8 cellular contexts compared by ENCODE assay signal in the genomic region with DNA sequence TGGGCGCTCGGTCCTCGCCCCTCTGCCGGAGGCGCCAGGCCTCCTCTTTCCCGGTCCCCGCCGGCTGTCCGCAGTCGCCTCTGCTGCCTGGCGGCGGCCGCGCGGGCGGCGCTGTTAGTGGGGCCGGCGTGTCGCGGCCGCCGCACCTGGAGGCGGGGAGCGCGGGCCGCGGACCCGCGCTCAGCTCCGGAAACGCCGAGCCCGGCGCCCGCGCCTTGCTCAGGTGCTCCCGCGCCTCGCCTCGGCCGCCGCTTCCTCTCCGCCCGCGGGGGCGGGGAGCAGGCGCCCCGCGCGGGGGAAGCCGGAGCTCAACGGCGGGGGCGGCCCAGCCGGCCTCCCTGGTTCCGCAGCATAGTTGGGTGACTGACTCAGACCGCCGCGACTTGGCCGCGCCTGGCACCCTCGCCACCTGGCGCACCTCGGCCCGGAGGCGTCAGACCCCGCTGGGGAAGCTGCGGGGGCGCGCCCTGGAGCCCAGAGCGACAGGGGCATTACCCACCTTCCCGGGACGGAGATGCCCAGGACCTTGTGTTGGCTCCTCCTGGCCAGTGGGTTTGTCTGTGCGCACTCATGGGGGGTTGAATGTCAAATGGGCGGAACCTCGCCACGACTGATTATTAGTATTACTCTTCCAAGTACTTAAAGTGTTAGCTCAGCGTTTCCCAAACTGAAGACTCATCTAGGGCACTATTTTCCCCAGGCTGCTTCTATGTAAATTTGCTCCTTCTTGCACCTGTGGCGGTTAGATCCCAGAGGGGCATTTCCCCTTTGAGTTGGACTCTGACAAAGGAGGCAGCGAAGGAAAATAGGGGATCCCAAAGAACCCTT. TPM values are rescaled to one million over a fixed set of nuclear protein-coding genes. Genes with fewer than 3 reads are reported as not detected.
DNase-seq lines count a peak whose midpoint lies in the region; ATAC-seq and TF ChIP-seq lines count a peak whose summit lies in the region.

A gene with protein sequence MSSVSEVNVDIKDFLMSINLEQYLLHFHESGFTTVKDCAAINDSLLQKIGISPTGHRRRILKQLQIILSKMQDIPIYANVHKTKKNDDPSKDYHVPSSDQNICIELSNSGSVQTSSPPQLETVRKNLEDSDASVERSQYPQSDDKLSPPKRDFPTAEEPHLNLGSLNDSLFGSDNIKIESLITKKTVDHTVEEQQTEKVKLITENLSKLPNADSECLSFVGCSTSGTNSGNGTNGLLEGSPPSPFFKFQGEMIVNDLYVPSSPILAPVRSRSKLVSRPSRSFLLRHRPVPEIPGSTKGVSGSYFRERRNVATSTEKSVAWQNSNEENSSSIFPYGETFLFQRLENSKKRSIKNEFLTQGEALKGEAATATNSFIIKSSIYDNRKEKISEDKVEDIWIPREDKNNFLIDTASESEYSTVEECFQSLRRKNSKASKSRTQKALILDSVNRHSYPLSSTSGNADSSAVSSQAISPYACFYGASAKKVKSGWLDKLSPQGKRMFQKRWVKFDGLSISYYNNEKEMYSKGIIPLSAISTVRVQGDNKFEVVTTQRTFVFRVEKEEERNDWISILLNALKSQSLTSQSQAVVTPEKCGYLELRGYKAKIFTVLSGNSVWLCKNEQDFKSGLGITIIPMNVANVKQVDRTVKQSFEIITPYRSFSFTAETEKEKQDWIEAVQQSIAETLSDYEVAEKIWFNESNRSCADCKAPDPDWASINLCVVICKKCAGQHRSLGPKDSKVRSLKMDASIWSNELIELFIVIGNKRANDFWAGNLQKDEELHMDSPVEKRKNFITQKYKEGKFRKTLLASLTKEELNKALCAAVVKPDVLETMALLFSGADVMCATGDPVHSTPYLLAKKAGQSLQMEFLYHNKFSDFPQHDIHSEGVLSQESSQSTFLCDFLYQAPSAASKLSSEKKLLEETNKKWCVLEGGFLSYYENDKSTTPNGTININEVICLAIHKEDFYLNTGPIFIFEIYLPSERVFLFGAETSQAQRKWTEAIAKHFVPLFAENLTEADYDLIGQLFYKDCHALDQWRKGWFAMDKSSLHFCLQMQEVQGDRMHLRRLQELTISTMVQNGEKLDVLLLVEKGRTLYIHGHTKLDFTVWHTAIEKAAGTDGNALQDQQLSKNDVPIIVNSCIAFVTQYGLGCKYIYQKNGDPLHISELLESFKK (N-terminal part only) (minus strand): TSS at position 258 of the 828 bp plus-strand sequence. CDS start 15,028 bp downstream, outside the sequence.

- H3K4me1 Mint-ChIP-seq in naive thymus-derived CD4-positive, alpha-beta T cell = peaks cover 25 to 46% (median 36%) of the 10 kb centered on the region in 7 donors
- peaks cover 42% of the 10 kb centered on the region for H3K4me1 Mint-ChIP-seq in stimulated activated memory B cell treated with anti-CD40 and anti-IgM and Interleukin-4, amounts not matched to agents 10 μg/mL and 1 μg/mL and 100 μg/mL, for 72 hours

- H3K4me3 Mint-ChIP-seq in naive thymus-derived CD4-positive, alpha-beta T cell = peak within 1 kb of the TSS; percentile 82 to 97 (median 94)
- H3K4me3 Mint-ChIP-seq in stimulated activated memory B cell treated with anti-CD40 and anti-IgM and Interleukin-4, amounts not matched to agents 10 μg/mL and 1 μg/mL and 100 μg/mL, for 72 hours = peak within 1 kb of the TSS; percentile 92

- H3K27ac Mint-ChIP-seq in naive thymus-derived CD4-positive, alpha-beta T cell = peak within 1 kb of the TSS; percentile 89 to 96 (median 94)
- peak within 1 kb of the TSS; percentile 92 for H3K27ac Mint-ChIP-seq in stimulated activated memory B cell treated with anti-CD40 and anti-IgM and Interleukin-4, amounts not matched to agents 10 μg/mL and 1 μg/mL and 100 μg/mL, for 72 hours

- H3K27me3 Mint-ChIP-seq in naive thymus-derived CD4-positive, alpha-beta T cell = peaks cover 0 to 15% (median 0%) of the 10 kb centered on the region in 5 donors
- no peaks in the 10 kb centered on the region for H3K27me3 Mint-ChIP-seq in stimulated activated memory B cell treated with anti-CD40 and anti-IgM and Interleukin-4, amounts not matched to agents 10 μg/mL and 1 μg/mL and 100 μg/mL, for 72 hours

- no peaks in the 10 kb centered on the region for H3K9me3 ChIP-seq in naive thymus-derived CD4-positive, alpha-beta T cell (ENCODE audit: control insufficient read depth in 2 of 3, low read length in 3 of 3)

- peak within 1 kb of the TSS; percentile 88 for H3K27ac ChIP-seq in naive thymus-derived CD4-positive, alpha-beta T cell (ENCODE audit: low read depth, low read length)

- peaks cover 0 to 5% (median 0%) of the 10 kb centered on the region in 3 experiments for H3K36me3 ChIP-seq in naive thymus-derived CD4-positive, alpha-beta T cell (ENCODE audit: control insufficient read depth in 2 of 3, insufficient read depth in 3 of 3, low read length in 3 of 3)

- H3K36me3 Mint-ChIP-seq in naive thymus-derived CD4-positive, alpha-beta T cell = peaks cover under 1 to 15% (median 2%) of the 10 kb centered on the region in 5 donors
- peaks cover 4% of the 10 kb centered on the region for H3K36me3 Mint-ChIP-seq in stimulated activated memory B cell treated with anti-CD40 and anti-IgM and Interleukin-4, amounts not matched to agents 10 μg/mL and 1 μg/mL and 100 μg/mL, for 72 hours

- no peak for TF ChIP-seq CTCF in epithelial cell of proximal tubule (conservative IDR thresholded peaks at IDR 0.05; ENCODE audit: low read depth, low read length)

- H3K4me3 ChIP-seq in epithelial cell of proximal tubule (ENCODE audit: low read depth, low read length) = peak within 1 kb of the TSS; percentile 79
- peak within 1 kb of the TSS; percentile 67 for H3K4me3 ChIP-seq in naive thymus-derived CD4-positive, alpha-beta T cell (ENCODE audit: low read length)

- peaks cover 0 to under 1% (median 0%) of the 10 kb centered on the region in 11 donors for H3K9me3 Mint-ChIP-seq in naive thymus-derived CD4-positive, alpha-beta T cell
- no peaks in the 10 kb centered on the region for H3K9me3 Mint-ChIP-seq in stimulated activated memory B cell treated with anti-CD40 and anti-IgM and Interleukin-4, amounts not matched to agents 10 μg/mL and 1 μg/mL and 100 μg/mL, for 72 hours

- POLR2A ChIA-PET in naive thymus-derived CD4-positive, alpha-beta T cell (lab: Charles Lee) = interaction anchor here (0.7 to 4.9 kb wide), 15 partner anchors 10 to 145 kb away, joined by 3 to 63 read pairs (median 3); no protein-coding TSS in a partner anchor

- intact Hi-C loops in naive thymus-derived CD4-positive, alpha-beta T cell (cut with micrococcal nuclease) = loop anchor here (1.0 to 5.0 kb wide), 7 partner anchors 11 to 1443 kb away; partner anchors contain the start of gene RELL1 (in 1 of the 2)

- DNase-seq in NCI-H82 (lab: John Stamatoyannopoulos, UW) = peak; percentile 21
- no peak for DNase-seq in NCI-H82 treated with DMSO at 0.1 percent for 48 hours (lab: John Stamatoyannopoulos, UW; ENCODE audit: unreplicated experiment)
- peak; percentile 74 for DNase-seq in NCI-H69 (lab: John Stamatoyannopoulos, UW)
- peak; percentile 84 for DNase-seq in activated CD8-positive, alpha-beta memory T cell treated with anti-CD3 and anti-CD28 coated beads, Interleukin-2, amount 50 U/mL, for 4 hours
- DNase-seq in epithelial cell of proximal tubule (ENCODE audit: low read depth) = no peak
- peak; percentile 61 to 84 (median 71) for DNase-seq in naive thymus-derived CD4-positive, alpha-beta T cell

- no peaks in the 10 kb centered on the region for H3K27me3 ChIP-seq in naive thymus-derived CD4-positive, alpha-beta T cell (ENCODE audit: control insufficient read depth in 2 of 2, insufficient read depth in 2 of 2, low read length in 2 of 2)

- ATAC-seq in HG02970 (IDR thresholded peaks at IDR 0.05; ENCODE audit: low FRiP score, unreplicated experiment) = peak; percentile 65
- ATAC-seq in naive thymus-derived CD4-positive, alpha-beta T cell = peak; percentile 84
- ATAC-seq in stimulated activated memory B cell treated with anti-CD40 and anti-IgM and Interleukin-4, amounts not matched to agents 10 μg/mL and 1 μg/mL and 100 μg/mL, for 72 hours = peak; percentile 89

- CTCF ChIA-PET in naive thymus-derived CD4-positive, alpha-beta T cell (lab: Charles Lee) = interaction anchor here (0.7 to 1.1 kb wide), 5 partner anchors 9 to 150 kb away, joined by 3 to 4 read pairs (median 3); no protein-coding TSS in a partner anchor

- H3K4me1 ChIP-seq in naive thymus-derived CD4-positive, alpha-beta T cell (ENCODE audit: control insufficient read depth in 2 of 2, insufficient read depth in 2 of 2, low read length in 2 of 2) = peaks cover 7 to 23% of the 10 kb centered on the region in 2 donors

RNA-seq across cellular contexts. Expression of the gene that starts here (rescaled TPM):
- 8.7 and 10.1 TPM in 2 replicates for total RNA-seq in epithelial cell of proximal tubule
- 10 to 100 TPM; 39.7 to 78.5 (median 44.7) TPM for total RNA-seq in naive thymus-derived CD4-positive, alpha-beta T cell
- 10 to 100 TPM; 10.4 to 13.8 TPM for polyA plus RNA-seq in naive thymus-derived CD4-positive, alpha-beta T cell

Comparison
In these comparisons a context has a peak if more than half of its experiments do, and no peak if none do; other contexts are left out.
1. DNase-seq: peak in NCI-H82 (single experiment), NCI-H69 (single experiment), activated CD8-positive, alpha-beta memory T cell treated with anti-CD3 and anti-CD28 coated beads, Interleukin-2, amount 50 U/mL, for 4 hours (single experiment) and naive thymus-derived CD4-positive, alpha-beta T cell (9 of 9); none in NCI-H82 treated with DMSO at 0.1 percent for 48 hours (single experiment) and epithelial cell of proximal tubule (single experiment).
2. Peak in every context shown above with its lines, with median percentiles within 50 percentile points of each other: ATAC-seq.